Comparison of ENCODE assay signal across 10 cellular contexts in the genomic region with DNA sequence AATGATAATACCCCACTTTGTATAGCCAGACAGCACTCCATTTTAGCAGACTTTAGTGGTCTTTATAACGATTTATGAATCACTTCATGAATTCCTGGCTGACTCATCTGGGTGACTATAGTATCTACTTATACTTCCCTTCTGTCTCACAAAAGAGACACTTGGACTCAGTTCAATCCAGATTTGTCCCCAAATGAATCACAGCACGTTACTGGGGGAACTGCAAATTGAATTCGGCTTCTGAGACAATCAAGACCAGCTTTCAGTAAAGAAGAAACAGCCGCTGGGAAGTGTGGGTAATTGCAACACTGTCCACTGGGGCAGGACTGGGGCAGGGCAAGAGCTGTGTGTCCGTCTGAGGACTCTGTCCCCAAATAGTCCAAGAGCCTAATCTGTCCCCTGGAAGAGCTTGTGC.
A peak's percentile ranks its signal among the peaks of the same experiment; 100 is the strongest.
DNase-seq lines count a peak whose midpoint lies in the region; ATAC-seq and TF ChIP-seq lines count a peak whose summit lies in the region.
"Had no signal": no experiment of that assay in that cellular context is flagged by ENCODE, and none has a peak within 500 bp of the region (broad histone marks: within the 10 kb centered on the region; RNA-seq: fewer than 3 reads in every experiment).

No MANE protein-coding gene starts in this region.

- H3K9me3 Mint-ChIP-seq in effector memory CD8-positive, alpha-beta T cell = no peaks in the 10 kb centered on the region

- in situ Hi-C loops in G401 (cut with HindIII; ENCODE audit: low sequenced_read_pairs) = no loop called here

- no peak overlapping the region for H3K4me3 Mint-ChIP-seq in effector memory CD8-positive, alpha-beta T cell

- no peaks in the 10 kb centered on the region for H3K36me3 Mint-ChIP-seq in effector memory CD8-positive, alpha-beta T cell (ENCODE audit: insufficient read depth)

- no peaks in the 10 kb centered on the region for H3K9me3 ChIP-seq in BE2C
- H3K9me3 ChIP-seq: Peyer's patch had no signal

- no peaks in the 10 kb centered on the region for H3K27me3 ChIP-seq in BE2C
- H3K27me3 ChIP-seq: Peyer's patch had no signal

- no peaks in the 10 kb centered on the region for H3K4me1 ChIP-seq in BE2C
- H3K4me1 ChIP-seq: Peyer's patch had no signal

- no peak for TF ChIP-seq CTCF in BE2C (IDR thresholded peaks at IDR 0.05; ENCODE audit: low read depth, low read length)

- ATAC-seq in effector memory CD8-positive, alpha-beta T cell (replicated peaks) = no peak

- H3K36me3 ChIP-seq in BE2C = no peaks in the 10 kb centered on the region
- H3K36me3 ChIP-seq: Peyer's patch had no signal

- no peak overlapping the region for H3K27ac Mint-ChIP-seq in effector memory CD8-positive, alpha-beta T cell

- peaks cover 32 to 38% of the 10 kb centered on the region in 2 donors for H3K27me3 Mint-ChIP-seq in effector memory CD8-positive, alpha-beta T cell

- peak; percentile 91 for DNase-seq in A172 (ENCODE audit: low spot score)
- DNase-seq in HT1080 (ENCODE audit: low read depth) = peak; percentile 96
- DNase-seq in cerebellum (ENCODE audit: low spot score) = peak; percentile 1
- DNase-seq in lung microvascular endothelial cell (ENCODE audit: low read depth in 2 of 2) = peak; percentile 56 to 87
- no peak for DNase-seq in effector CD8-positive, alpha-beta T cell (lab: John Stamatoyannopoulos, UW)
- DNase-seq in BE2C = no peak
- DNase-seq in effector memory CD8-positive, alpha-beta T cell = no peak
- no peak for DNase-seq in G401 (ENCODE audit: low spot score)
- DNase-seq: DMS 273 treated with DMSO at 0.1 percent for 48 hours, Peyer's patch had no signal

- H3K4me1 Mint-ChIP-seq in effector memory CD8-positive, alpha-beta T cell (ENCODE audit: low read depth in 2 of 2) = no peaks in the 10 kb centered on the region

- no peak overlapping the region for H3K4me3 ChIP-seq in BE2C (ENCODE audit: low read depth, low read length)
- H3K4me3 ChIP-seq: Peyer's patch had no signal

Comparison
In these comparisons a context has a peak if more than half of its experiments do, and no peak if none do; other contexts are left out.
1. DNase-seq: peak in A172 (single experiment), HT1080 (single experiment), cerebellum (single experiment) and lung microvascular endothelial cell (2 of 2); none in effector CD8-positive, alpha-beta T cell (single experiment), BE2C (single experiment), effector memory CD8-positive, alpha-beta T cell (0 of 3) and G401 (single experiment).